In the genomic region with DNA sequence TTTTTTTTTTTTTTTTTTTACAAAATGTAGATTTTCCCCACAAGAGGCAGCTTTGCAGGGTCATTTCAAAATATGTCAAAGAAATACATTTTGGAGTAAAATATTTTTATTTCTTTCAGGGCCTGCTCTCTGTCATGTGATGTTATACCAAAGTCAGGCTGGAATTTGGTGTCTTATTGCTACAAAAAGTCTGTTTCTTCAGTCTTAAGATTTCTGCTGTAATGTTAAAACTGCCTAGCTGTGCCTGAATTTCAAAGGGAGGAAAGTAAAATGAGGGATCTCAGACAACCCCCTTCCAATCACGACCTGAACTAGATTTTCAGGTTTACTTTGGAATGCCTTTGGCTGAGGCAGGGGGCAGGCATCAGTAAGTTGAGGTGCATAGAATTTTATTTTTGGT, we compare ENCODE assay signal across 22 cellular contexts.
"Had no signal": no experiment of that assay in that cellular context is flagged by ENCODE, and none has a peak within 500 bp of the region (broad histone marks: within the 10 kb centered on the region; RNA-seq: fewer than 3 reads in every experiment).

No MANE protein-coding gene starts in this region.

- H3K4me2 ChIP-seq: PC-9 had no signal

- H3K27me3 ChIP-seq: MG63, Peyer's patch, SJCRH30 had no signal

- H3K27ac ChIP-seq: PC-9, Peyer's patch, SJCRH30 had no signal

- H3K4me1 ChIP-seq: Peyer's patch had no signal

- H3K9me3 ChIP-seq: MG63, Peyer's patch, SJCRH30 had no signal

- H3K4me3 ChIP-seq: MG63, PC-9, Peyer's patch, SJCRH30 had no signal

- DNase-seq: KBM-7, MG63, NCI-H1092, NCI-H1105 treated with DMSO at 0.1 percent for 48 hours, NCI-H1436, NCI-H187, NCI-H2029, NCI-H2081 treated with DMSO at 0.1 percent for 48 hours, NCI-H2171, NCI-H226, NCI-H446, NCI-H510A, NCI-H524 treated with DMSO at 0.1 percent for 48 hours, NCI-H69, NCI-H774, OCI-M1, PC-9, Peyer's patch, SHP77 treated with DMSO at 0.1 percent for 48 hours, SJCRH30 had no signal

- H3K36me3 ChIP-seq: MG63, Peyer's patch, SJCRH30 had no signal

- ATAC-seq: Right ventricle myocardium inferior, SK-N-SH treated with all-trans-retinoic acid at 6 μM for 48 hours had no signal

- H2AFZ ChIP-seq: PC-9 had no signal
